In genomic region chr16:3490911-3491629, GRCh38 we compare ENCODE assay signal across 13 cellular contexts. TPM values are rescaled to one million over a fixed set of nuclear protein-coding genes. Genes with fewer than 3 reads are reported as not detected.
DNase-seq lines count a peak whose midpoint lies in the region; ATAC-seq and TF ChIP-seq lines count a peak whose summit lies in the region.
"Had no signal": no experiment of that assay in that cellular context is flagged by ENCODE, and none has a peak within 500 bp of the region (broad histone marks: within the 10 kb centered on the region; RNA-seq: fewer than 3 reads in every experiment).

No MANE protein-coding gene starts in this region.

- peak; percentile 32 for ATAC-seq in activated CD8-positive, alpha-beta T cell treated with anti-CD3 and anti-CD28 coated beads for 36 hours
- no peak for ATAC-seq in activated CD8-positive, alpha-beta T cell treated with anti-CD3 and anti-CD28 coated beads, Interleukin-2, amount 10 ng/mL, durations not matched to agents 7 days and 5 days
- ATAC-seq in stimulated activated effector memory CD8-positive, alpha-beta T cell treated with anti-CD3 and anti-CD28 coated beads, Interleukin-12 subunit alpha, Interleukin-12 subunit beta, amount 100 ng/mL, for 72 hours, result peak; percentile 17
- no peak for ATAC-seq in HG02678 (IDR thresholded peaks at IDR 0.05; ENCODE audit: unreplicated experiment)
- ATAC-seq in GM18861 (IDR thresholded peaks at IDR 0.05; ENCODE audit: unreplicated experiment), result no peak

- POLR2A ChIA-PET in activated CD8-positive, alpha-beta T cell treated with anti-CD3 and anti-CD28 coated beads for 36 hours (lab: Charles Lee), result interaction anchor here (1.2 to 1.9 kb wide), 2 partner anchors 11 to 24 kb away, joined by 3 to 5 read pairs; no protein-coding TSS in a partner anchor
- POLR2A ChIA-PET in activated CD8-positive, alpha-beta T cell treated with anti-CD3 and anti-CD28 coated beads, Interleukin-2, amount 10 ng/mL, durations not matched to agents 7 days and 5 days (lab: Charles Lee), result interaction anchor here (0.6 kb wide), 1 partner anchor 1741 kb away, joined by 3 read pairs; no protein-coding TSS in a partner anchor
- POLR2A ChIA-PET in activated CD4-positive, alpha-beta T cell treated with anti-CD3 and anti-CD28 coated beads, Interleukin-2, amount 10 ng/mL, durations not matched to agents 7 days and 5 days (lab: Charles Lee), result no interaction called here

- H3K4me3 ChIP-seq in choroid plexus epithelial cell (ENCODE audit: low read depth, low read length), result no peak overlapping the region
- H3K4me3 ChIP-seq: vagina had no signal

- no peaks in the 10 kb centered on the region for H3K4me1 Mint-ChIP-seq in activated CD8-positive, alpha-beta T cell treated with anti-CD3 and anti-CD28 coated beads for 36 hours (ENCODE audit: low read depth)
- no peaks in the 10 kb centered on the region for H3K4me1 Mint-ChIP-seq in activated CD8-positive, alpha-beta T cell treated with anti-CD3 and anti-CD28 coated beads, Interleukin-2, amount 10 ng/mL, durations not matched to agents 7 days and 5 days (ENCODE audit: low read depth)
- H3K4me1 Mint-ChIP-seq in stimulated activated effector memory CD8-positive, alpha-beta T cell treated with anti-CD3 and anti-CD28 coated beads, Interleukin-12 subunit alpha, Interleukin-12 subunit beta, amount 100 ng/mL, for 72 hours, result peaks cover 5% of the 10 kb centered on the region
- H3K4me1 Mint-ChIP-seq in activated CD4-positive, alpha-beta T cell treated with anti-CD3 and anti-CD28 coated beads, Interleukin-2, amount 10 ng/mL, durations not matched to agents 7 days and 5 days, result no peaks in the 10 kb centered on the region

- CTCF ChIA-PET in activated CD8-positive, alpha-beta T cell treated with anti-CD3 and anti-CD28 coated beads for 36 hours (lab: Charles Lee), result interaction anchor here (1.0 kb wide), 1 partner anchor 10 kb away, joined by 3 read pairs; the partner anchor contains the start of gene CLUAP1
- CTCF ChIA-PET in activated CD8-positive, alpha-beta T cell treated with anti-CD3 and anti-CD28 coated beads, Interleukin-2, amount 10 ng/mL, durations not matched to agents 7 days and 5 days (lab: Charles Lee), result interaction anchor here (1.4 kb wide), 1 partner anchor 9 kb away, joined by 3 read pairs; no protein-coding TSS in a partner anchor
- CTCF ChIA-PET in activated CD4-positive, alpha-beta T cell treated with anti-CD3 and anti-CD28 coated beads, Interleukin-2, amount 10 ng/mL, durations not matched to agents 7 days and 5 days (lab: Charles Lee), result interaction anchor here (0.6 to 1.1 kb wide), 2 partner anchors 12 to 488 kb away, joined by 3 read pairs; no protein-coding TSS in a partner anchor

- H3K27ac Mint-ChIP-seq in activated CD8-positive, alpha-beta T cell treated with anti-CD3 and anti-CD28 coated beads for 36 hours, result no peak overlapping the region
- no peak overlapping the region for H3K27ac Mint-ChIP-seq in activated CD8-positive, alpha-beta T cell treated with anti-CD3 and anti-CD28 coated beads, Interleukin-2, amount 10 ng/mL, durations not matched to agents 7 days and 5 days
- peak overlapping the region; percentile 58 for H3K27ac Mint-ChIP-seq in stimulated activated effector memory CD8-positive, alpha-beta T cell treated with anti-CD3 and anti-CD28 coated beads, Interleukin-12 subunit alpha, Interleukin-12 subunit beta, amount 100 ng/mL, for 72 hours
- H3K27ac Mint-ChIP-seq in activated CD4-positive, alpha-beta T cell treated with anti-CD3 and anti-CD28 coated beads, Interleukin-2, amount 10 ng/mL, durations not matched to agents 7 days and 5 days, result no peak overlapping the region

- H3K36me3 Mint-ChIP-seq in activated CD8-positive, alpha-beta T cell treated with anti-CD3 and anti-CD28 coated beads for 36 hours (ENCODE audit: low read depth), result no peaks in the 10 kb centered on the region
- H3K36me3 Mint-ChIP-seq in activated CD8-positive, alpha-beta T cell treated with anti-CD3 and anti-CD28 coated beads, Interleukin-2, amount 10 ng/mL, durations not matched to agents 7 days and 5 days (ENCODE audit: low read depth), result peaks cover 3% of the 10 kb centered on the region
- H3K36me3 Mint-ChIP-seq in stimulated activated effector memory CD8-positive, alpha-beta T cell treated with anti-CD3 and anti-CD28 coated beads, Interleukin-12 subunit alpha, Interleukin-12 subunit beta, amount 100 ng/mL, for 72 hours, result peaks cover 21% of the 10 kb centered on the region
- H3K36me3 Mint-ChIP-seq in activated CD4-positive, alpha-beta T cell treated with anti-CD3 and anti-CD28 coated beads, Interleukin-2, amount 10 ng/mL, durations not matched to agents 7 days and 5 days (ENCODE audit: low read depth), result no peaks in the 10 kb centered on the region

- peak; percentile 27 for DNase-seq in activated CD8-positive, alpha-beta T cell treated with anti-CD3 and anti-CD28 coated beads for 36 hours
- no peak for DNase-seq in activated CD8-positive, alpha-beta T cell treated with anti-CD3 and anti-CD28 coated beads, Interleukin-2, amount 10 ng/mL, durations not matched to agents 7 days and 5 days
- DNase-seq in NCI-H1436 treated with DMSO at 0.1 percent for 48 hours (lab: John Stamatoyannopoulos, UW) (peak; percentile 19), choroid plexus epithelial cell (ENCODE audit: low read depth) (no peak)
- no peak for DNase-seq in stimulated activated effector memory CD8-positive, alpha-beta T cell treated with anti-CD3 and anti-CD28 coated beads, Interleukin-12 subunit alpha, Interleukin-12 subunit beta, amount 100 ng/mL, for 72 hours (ENCODE audit: low spot score in 2 of 2)
- no peak for DNase-seq in activated CD4-positive, alpha-beta T cell treated with anti-CD3 and anti-CD28 coated beads, Interleukin-2, amount 10 ng/mL, durations not matched to agents 7 days and 5 days
- DNase-seq: activated CD8-positive, alpha-beta memory T cell treated with anti-CD3 and anti-CD28 coated beads for 24 hours; islet precursor cell; NCI-H1694 treated with DMSO at 0.1 percent for 48 hours; occipital lobe had no signal

- no peak for TF ChIP-seq CTCF in activated CD8-positive, alpha-beta T cell treated with anti-CD3 and anti-CD28 coated beads for 36 hours (IDR thresholded peaks at IDR 0.05)
- TF ChIP-seq CTCF in choroid plexus epithelial cell (conservative IDR thresholded peaks at IDR 0.05; ENCODE audit: low read depth, low read length), result peak; percentile 17

- no peak overlapping the region for H3K4me3 Mint-ChIP-seq in activated CD8-positive, alpha-beta T cell treated with anti-CD3 and anti-CD28 coated beads for 36 hours
- no peak overlapping the region for H3K4me3 Mint-ChIP-seq in activated CD8-positive, alpha-beta T cell treated with anti-CD3 and anti-CD28 coated beads, Interleukin-2, amount 10 ng/mL, durations not matched to agents 7 days and 5 days
- no peak overlapping the region for H3K4me3 Mint-ChIP-seq in stimulated activated effector memory CD8-positive, alpha-beta T cell treated with anti-CD3 and anti-CD28 coated beads, Interleukin-12 subunit alpha, Interleukin-12 subunit beta, amount 100 ng/mL, for 72 hours
- no peak overlapping the region for H3K4me3 Mint-ChIP-seq in activated CD4-positive, alpha-beta T cell treated with anti-CD3 and anti-CD28 coated beads, Interleukin-2, amount 10 ng/mL, durations not matched to agents 7 days and 5 days

- no peaks in the 10 kb centered on the region for H3K9me3 Mint-ChIP-seq in activated CD8-positive, alpha-beta T cell treated with anti-CD3 and anti-CD28 coated beads for 36 hours
- no peaks in the 10 kb centered on the region for H3K9me3 Mint-ChIP-seq in activated CD8-positive, alpha-beta T cell treated with anti-CD3 and anti-CD28 coated beads, Interleukin-2, amount 10 ng/mL, durations not matched to agents 7 days and 5 days (ENCODE audit: insufficient read depth)
- H3K9me3 Mint-ChIP-seq in stimulated activated effector memory CD8-positive, alpha-beta T cell treated with anti-CD3 and anti-CD28 coated beads, Interleukin-12 subunit alpha, Interleukin-12 subunit beta, amount 100 ng/mL, for 72 hours, result no peaks in the 10 kb centered on the region
- no peaks in the 10 kb centered on the region for H3K9me3 Mint-ChIP-seq in activated CD4-positive, alpha-beta T cell treated with anti-CD3 and anti-CD28 coated beads, Interleukin-2, amount 10 ng/mL, durations not matched to agents 7 days and 5 days

- no peaks in the 10 kb centered on the region for H3K27me3 Mint-ChIP-seq in activated CD8-positive, alpha-beta T cell treated with anti-CD3 and anti-CD28 coated beads for 36 hours
- no peaks in the 10 kb centered on the region for H3K27me3 Mint-ChIP-seq in activated CD8-positive, alpha-beta T cell treated with anti-CD3 and anti-CD28 coated beads, Interleukin-2, amount 10 ng/mL, durations not matched to agents 7 days and 5 days (ENCODE audit: low read depth)
- no peaks in the 10 kb centered on the region for H3K27me3 Mint-ChIP-seq in activated CD4-positive, alpha-beta T cell treated with anti-CD3 and anti-CD28 coated beads, Interleukin-2, amount 10 ng/mL, durations not matched to agents 7 days and 5 days

- intact Hi-C loops in activated CD8-positive, alpha-beta T cell treated with anti-CD3 and anti-CD28 coated beads for 36 hours (cut with micrococcal nuclease), result no loop called here

RNA-seq across cellular contexts. Expression of gene C16orf90, which starts 4.2 kb away (rescaled TPM):
- total RNA-seq in activated CD8-positive, alpha-beta T cell treated with anti-CD3 and anti-CD28 coated beads for 36 hours, result not detected
- total RNA-seq in activated CD8-positive, alpha-beta T cell treated with anti-CD3 and anti-CD28 coated beads, Interleukin-2, amount 10 ng/mL, durations not matched to agents 7 days and 5 days, result not detected
- not detected for total RNA-seq in activated CD4-positive, alpha-beta T cell treated with anti-CD3 and anti-CD28 coated beads, Interleukin-2, amount 10 ng/mL, durations not matched to agents 7 days and 5 days
- total RNA-seq: occipital lobe, vagina had no signal

RNA-seq across cellular contexts. Expression of gene CLUAP1, which starts 9.7 kb away (rescaled TPM):
- total RNA-seq in activated CD8-positive, alpha-beta T cell treated with anti-CD3 and anti-CD28 coated beads for 36 hours, result 10 to 100 TPM; 10.5 to 11.8 TPM
- 10 to 100 TPM; 15.4 to 16.1 TPM for total RNA-seq in activated CD8-positive, alpha-beta T cell treated with anti-CD3 and anti-CD28 coated beads, Interleukin-2, amount 10 ng/mL, durations not matched to agents 7 days and 5 days
- total RNA-seq in activated CD4-positive, alpha-beta T cell treated with anti-CD3 and anti-CD28 coated beads, Interleukin-2, amount 10 ng/mL, durations not matched to agents 7 days and 5 days, result 10 to 100 TPM; 39.0 to 43.2 TPM

RNA-seq across cellular contexts. Expression of gene NAA60, which starts 47.6 kb away (rescaled TPM):
- 10 to 100 TPM; 24.6 TPM for total RNA-seq in activated CD8-positive, alpha-beta T cell treated with anti-CD3 and anti-CD28 coated beads for 36 hours
- total RNA-seq in activated CD8-positive, alpha-beta T cell treated with anti-CD3 and anti-CD28 coated beads, Interleukin-2, amount 10 ng/mL, durations not matched to agents 7 days and 5 days, result 10 to 100 TPM; 46.3 to 49.0 TPM
- 10 to 100 TPM; 42.6 to 59.1 TPM for total RNA-seq in activated CD4-positive, alpha-beta T cell treated with anti-CD3 and anti-CD28 coated beads, Interleukin-2, amount 10 ng/mL, durations not matched to agents 7 days and 5 days

RNA-seq across cellular contexts. Expression of gene ZNF597, which starts 47.8 kb away (rescaled TPM):
- total RNA-seq in activated CD8-positive, alpha-beta T cell treated with anti-CD3 and anti-CD28 coated beads for 36 hours, result 1 to 10 TPM; 1.6 to 1.8 TPM
- total RNA-seq in activated CD8-positive, alpha-beta T cell treated with anti-CD3 and anti-CD28 coated beads, Interleukin-2, amount 10 ng/mL, durations not matched to agents 7 days and 5 days, result 1 to 10 TPM; 2.4 to 2.7 TPM
- total RNA-seq in activated CD4-positive, alpha-beta T cell treated with anti-CD3 and anti-CD28 coated beads, Interleukin-2, amount 10 ng/mL, durations not matched to agents 7 days and 5 days, result 1 to 10 TPM; 2.5 to 2.7 TPM

Comparison
In these comparisons a context has a peak if more than half of its experiments do, and no peak if none do; other contexts are left out.
1. ATAC-seq: peak in activated CD8-positive, alpha-beta T cell treated with anti-CD3 and anti-CD28 coated beads for 36 hours (single experiment) and stimulated activated effector memory CD8-positive, alpha-beta T cell treated with anti-CD3 and anti-CD28 coated beads, Interleukin-12 subunit alpha, Interleukin-12 subunit beta, amount 100 ng/mL, for 72 hours (single experiment); none in activated CD8-positive, alpha-beta T cell treated with anti-CD3 and anti-CD28 coated beads, Interleukin-2, amount 10 ng/mL, durations not matched to agents 7 days and 5 days (single experiment), HG02678 (single experiment) and GM18861 (single experiment).
2. DNase-seq: peak in activated CD8-positive, alpha-beta T cell treated with anti-CD3 and anti-CD28 coated beads for 36 hours (single experiment) and NCI-H1436 treated with DMSO at 0.1 percent for 48 hours (single experiment); none in activated CD8-positive, alpha-beta T cell treated with anti-CD3 and anti-CD28 coated beads, Interleukin-2, amount 10 ng/mL, durations not matched to agents 7 days and 5 days (single experiment), choroid plexus epithelial cell (single experiment), stimulated activated effector memory CD8-positive, alpha-beta T cell treated with anti-CD3 and anti-CD28 coated beads, Interleukin-12 subunit alpha, Interleukin-12 subunit beta, amount 100 ng/mL, for 72 hours (0 of 2) and activated CD4-positive, alpha-beta T cell treated with anti-CD3 and anti-CD28 coated beads, Interleukin-2, amount 10 ng/mL, durations not matched to agents 7 days and 5 days (single experiment).